Comparison of ENCODE assay signal across 8 cellular contexts in genomic region chr9:4297795-4298254, GRCh38. TPM values are rescaled to one million over a fixed set of nuclear protein-coding genes. Genes with fewer than 3 reads are reported as not detected.
DNase-seq lines count a peak whose midpoint lies in the region; TF ChIP-seq lines count a peak whose summit lies in the region.

No MANE protein-coding gene starts in this region.

- no peak for TF ChIP-seq POLR2A in stomach (IDR thresholded peaks at IDR 0.05)

- POLR2A ChIA-PET in GM10248 (lab: Yijun Ruan, JAX): no interaction called here

- TF ChIP-seq CTCF in GM10248 (IDR thresholded peaks at IDR 0.05; ENCODE audit: control extremely low read depth, extremely low read depth, low read depth, missing control alignments) (no peak), epithelial cell of esophagus (IDR thresholded peaks at IDR 0.05; ENCODE audit: insufficient read depth, low read depth, low read length, missing control alignments) (no peak), stomach (IDR thresholded peaks at IDR 0.05) (no peak)

- no peaks in the 10 kb centered on the region for H3K36me3 ChIP-seq in H7 (replicated peaks; ENCODE audit: control insufficient read depth, insufficient read depth, low read length)
- no peaks in the 10 kb centered on the region for H3K36me3 ChIP-seq in stomach

- TF ChIP-seq EP300 in stomach (IDR thresholded peaks at IDR 0.05): no peak

- CTCF ChIA-PET in GM10248 (lab: Yijun Ruan, JAX): interaction anchor here (1.4 to 1.6 kb wide), 2 partner anchors 10 to 18 kb away, joined by 3 to 4 read pairs; no protein-coding TSS in a partner anchor

- H3K27ac ChIP-seq in stomach: peak overlapping the region; percentile 80 to 95 (median 93)

- WGBS in stomach, 5 donors: 0 to 1% (median 1%) methylated on average over 24 to 58 of the region's 58 CpGs

- DNase-seq in GM10248 (ENCODE audit: extremely low spot score) (peak; percentile 49), H7 (peak; percentile 90), NCI-H1694 (lab: John Stamatoyannopoulos, UW) (peak; percentile 28), activated T-cell treated with anti-CD3 and anti-CD28 coated beads for 24 hours (ENCODE audit: low read depth) (peak; percentile 31), epithelial cell of esophagus (ENCODE audit: low read depth) (peak; percentile 65), midbrain (lab: John Stamatoyannopoulos, UW) (peak; percentile 62), stomach (peak; percentile 58), NCI-H446 treated with DMSO at 0.1 percent for 48 hours (lab: John Stamatoyannopoulos, UW) (no peak)

- H3K9me3 ChIP-seq in stomach: no peaks in the 10 kb centered on the region

- H3K4me3 ChIP-seq in H7 (ENCODE audit: insufficient read depth, low read depth, low read length) (peak overlapping the region; percentile 70), epithelial cell of esophagus (ENCODE audit: low read length) (peak overlapping the region; percentile 62), stomach (peak overlapping the region; percentile 67 to 87 (median 78))

- intact Hi-C loops in stomach (cut with DNase I; ENCODE audit: low total_unique reads): no loop called here

- peaks cover 39% of the 10 kb centered on the region for H3K27me3 ChIP-seq in H7 (ENCODE audit: control insufficient read depth, insufficient read depth, low read length)
- peaks cover 0 to 23% (median 9%) of the 10 kb centered on the region in 3 donors for H3K27me3 ChIP-seq in stomach

- peaks cover 0 to 59% (median 21%) of the 10 kb centered on the region in 4 donors for H3K4me1 ChIP-seq in stomach

RNA-seq across cellular contexts. Expression of gene GLIS3, which starts 2.0 kb away (rescaled TPM):
- 0.04 and 0.73 TPM in 2 replicates for total RNA-seq in H7 (2014; rRNA removed; shearing (Covaris generic))
- total RNA-seq in stomach: 10 to 100 TPM in 3 of 5 donors, 1 to 10 TPM in 1, not detected in 1; 6.7 to 37.3 (median 20.4) TPM
- polyA plus RNA-seq in stomach: 1 to 10 TPM in 2 of 3 donors, under 1 TPM in 1; 0.68 to 2.0 (median 1.7) TPM
